In genomic region chr5:171749365-171749764, GRCh38 we compare ENCODE assay signal across 31 cellular contexts. TPM values are rescaled to one million over a fixed set of nuclear protein-coding genes. Genes with fewer than 3 reads are reported as not detected.
"Had no signal": no experiment of that assay in that cellular context is flagged by ENCODE, and none has a peak within 500 bp of the region (broad histone marks: within the 10 kb centered on the region; RNA-seq: fewer than 3 reads in every experiment).

No MANE protein-coding gene starts in this region.

- ATAC-seq: activated CD8-positive, alpha-beta memory T cell treated with anti-CD3 and anti-CD28 coated beads, Interleukin-2, amount 10 ng/mL, durations not matched to agents 7 days and 5 days; activated naive CD4-positive, alpha-beta T cell treated with anti-CD3 and anti-CD28 coated beads, Interleukin-2, amount 50 U/mL, for 72 hours; activated naive CD8-positive, alpha-beta T cell treated with anti-CD3 and anti-CD28 coated beads, Interleukin-2, amount 50 U/mL, for 24 hours had no signal

- DNase-seq: activated B cell treated with CpG ODN at 0.5 μM for 24 hours; activated CD4-positive, alpha-beta T cell treated with anti-CD3 and anti-CD28 coated beads for 1 hour; activated CD4-positive, alpha-beta T cell treated with anti-CD3 and anti-CD28 coated beads, Interleukin-2, amount 10 ng/mL, durations not matched to agents 24 days and 14 days; activated CD4-positive, alpha-beta T cell treated with anti-CD3 and anti-CD28 coated beads, Interleukin-2, amount 50 U/mL, for 48 hours; activated CD8-positive, alpha-beta memory T cell treated with anti-CD3 and anti-CD28 coated beads, Interleukin-2, amount 10 ng/mL, durations not matched to agents 7 days and 5 days; activated effector memory CD4-positive, alpha-beta T cell treated with Interleukin-2 at 50 U/mL for 16 hours; activated naive CD4-positive, alpha-beta T cell; activated naive CD8-positive, alpha-beta T cell treated with anti-CD3 and anti-CD28 coated beads, Interleukin-2, amount 50 U/mL, for 24 hours; activated T-cell treated with anti-CD3 and anti-CD28 coated beads, Interleukin-2, amount 50 U/mL, for 24 hours; amniotic stem cell; MG63; MV-4-11; NCI-H1092 treated with DMSO at 0.1 percent for 48 hours; NCI-H1417 treated with DMSO at 0.1 percent for 48 hours; NCI-H1694; NCI-H2029; NCI-H2107; NCI-H2171 treated with DMSO at 0.1 percent for 48 hours; NCI-H226; NCI-H510A; NCI-H526 treated with DMSO at 0.1 percent for 48 hours; NCI-H82; NK-92 treated with Interleukin-12 subunit alpha and Interleukin-12 subunit beta, amount 100 ng/mL, for 24 hours; OCI-M1; Peyer's patch; SHP77 treated with DMSO at 0.1 percent for 48 hours had no signal

- H3K36me3 ChIP-seq: MG63, Peyer's patch had no signal

- H3K27ac ChIP-seq: Peyer's patch, RWPE1 had no signal

- H3K9me3 ChIP-seq: MG63, Peyer's patch had no signal

- H3K27me3 ChIP-seq: MG63, Peyer's patch had no signal

- H3K4me1 ChIP-seq: Peyer's patch had no signal

- H3K4me3 ChIP-seq: MG63, Peyer's patch had no signal

RNA-seq across cellular contexts. Expression of gene SMIM23, which starts 36.3 kb away (rescaled TPM):
- total RNA-seq: activated B cell treated with CpG ODN at 0.5 μM for 24 hours; activated CD4-positive, alpha-beta T cell treated with anti-CD3 and anti-CD28 coated beads, Interleukin-2, amount 10 ng/mL, durations not matched to agents 24 days and 14 days; activated CD8-positive, alpha-beta memory T cell treated with anti-CD3 and anti-CD28 coated beads, Interleukin-2, amount 10 ng/mL, durations not matched to agents 7 days and 5 days; activated naive CD4-positive, alpha-beta T cell treated with anti-CD3 and anti-CD28 coated beads, Interleukin-2, amount 50 U/mL, for 72 hours; activated T-helper 1 cell treated with anti-CD3 and anti-CD28 coated beads, Interleukin-12 subunit alpha, Interleukin-12 subunit beta, Interleukin-2, Interleukin-4 antibody, amounts not matched to agents 30 ng/mL and 10 ng/mL and 1 ng/mL, durations not matched to agents 14 hours and 24 hours and 36 hours; astrocyte; Peyer's patch; SK-MEL-5 had no signal
